Comparison of ENCODE assay signal across 9 cellular contexts in genomic region chr14:99389171-99389826, GRCh38.
DNase-seq lines count a peak whose midpoint lies in the region; ATAC-seq and TF ChIP-seq lines count a peak whose summit lies in the region.
"Had no signal": no experiment of that assay in that cellular context is flagged by ENCODE, and none has a peak within 500 bp of the region (broad histone marks: within the 10 kb centered on the region; RNA-seq: fewer than 3 reads in every experiment).

No MANE protein-coding gene starts in this region.

- RAD21 ChIA-PET in HCT116 (lab: Charles Lee; ENCODE audit: low non-redundant PET in 1 of 2, low total read pairs in 2 of 2, uncharacterized antibody in 2 of 2, unreplicated experiment in 2 of 2): interaction anchor here (0.7 to 1.0 kb wide), 3 partner anchors 20 to 115 kb away, joined by 3 to 4 read pairs (median 3); no protein-coding TSS in a partner anchor

- no peak overlapping the region for H3K27ac ChIP-seq in HCT116 (ENCODE audit: low read depth, low read length)
- no peak overlapping the region for H3K27ac ChIP-seq in SJSA1
- H3K27ac ChIP-seq in mammary epithelial cell (ENCODE audit: insufficient read depth, low read depth, low read length): no peak overlapping the region
- no peak overlapping the region for H3K27ac ChIP-seq in lower lobe of right lung
- H3K27ac ChIP-seq in thyroid gland: no peak overlapping the region
- H3K27ac ChIP-seq: PC-9 had no signal

- H3K9me3 ChIP-seq in HCT116 (ENCODE audit: control insufficient read depth in 1 of 2, insufficient read depth in 1 of 2, low read depth in 1 of 2, low read length in 2 of 2) (no peaks in the 10 kb centered on the region), SJSA1 (replicated peaks) (no peaks in the 10 kb centered on the region), mammary epithelial cell (replicated peaks; ENCODE audit: insufficient read depth, low read length) (no peaks in the 10 kb centered on the region), lower lobe of right lung (no peaks in the 10 kb centered on the region), thyroid gland (no peaks in the 10 kb centered on the region)

- WGBS in mammary epithelial cell (ENCODE audit: low coverage, missing lambda C conversion rate): 22% methylated on average over 18 of the region's 24 CpGs
- 18 to 19% methylated on average over 21 to 24 of the region's 24 CpGs for WGBS in thyroid gland, 2 donors

- H3K4me1 ChIP-seq in HCT116 (ENCODE audit: control insufficient read depth in 1 of 2, insufficient read depth in 2 of 2, low read length in 2 of 2): peaks cover 0 to 5% of the 10 kb centered on the region in 2 experiments; a peak in 1 of 4 replicates
- H3K4me1 ChIP-seq in SJSA1 (replicated peaks): peaks cover 6% of the 10 kb centered on the region
- no peaks in the 10 kb centered on the region for H3K4me1 ChIP-seq in mammary epithelial cell (ENCODE audit: insufficient read depth, low read length)
- peaks cover 4% of the 10 kb centered on the region for H3K4me1 ChIP-seq in lower lobe of right lung
- H3K4me1 ChIP-seq in thyroid gland: no peaks in the 10 kb centered on the region

- BruUV-seq in HCT116 (replicated peaks; lab: Mats Ljungman, UMichigan) (no TSS peak), mammary epithelial cell (replicated peaks; lab: Mats Ljungman, UMichigan) (no TSS peak)

- CTCF ChIA-PET in HCT116 (lab: Charles Lee): interaction anchor here (0.6 to 4.3 kb wide), 15 partner anchors 9 to 91 kb away, joined by 3 to 53 read pairs (median 5); partner anchors contain the start of gene SETD3
- CTCF ChIA-PET in mammary epithelial cell (lab: Charles Lee; ENCODE audit: low non-redundant PET): interaction anchor here (0.6 to 1.0 kb wide), 5 partner anchors 18 to 1471 kb away, joined by 3 to 9 read pairs (median 5); no protein-coding TSS in a partner anchor

- H3K4me3 ChIP-seq in HCT116 (replicated peaks in 1 of 2; ENCODE audit: low read depth in 1 of 2, low read length in 2 of 2): no peak overlapping the region
- H3K4me3 ChIP-seq in SJSA1: no peak overlapping the region
- H3K4me3 ChIP-seq in mammary epithelial cell (replicated peaks in 1 of 3; ENCODE audit: insufficient read depth in 1 of 3, low read depth in 2 of 3, low read length in 3 of 3): no peak overlapping the region
- H3K4me3 ChIP-seq in lower lobe of right lung: no peak overlapping the region
- no peak overlapping the region for H3K4me3 ChIP-seq in thyroid gland (replicated peaks in 1 of 3)
- H3K4me3 ChIP-seq: PC-9 had no signal

- TF ChIP-seq RAD21 in HCT116 (IDR thresholded peaks at IDR 0.05; ENCODE audit: low read depth): peak; percentile 71

- H4K20me1 ChIP-seq in HCT116 (ENCODE audit: insufficient read depth) (no peaks in the 10 kb centered on the region), mammary epithelial cell (ENCODE audit: insufficient read depth, low read length) (no peaks in the 10 kb centered on the region)

- H3K27me3 ChIP-seq in HCT116 (ENCODE audit: insufficient read depth, low read length): 0 out of 2 replicates have a peak, but pooled peaks cover 3% of the 10 kb centered on the region
- H3K27me3 ChIP-seq in SJSA1 (replicated peaks): no peaks in the 10 kb centered on the region; the same call in 1 of the 2 replicates
- H3K27me3 ChIP-seq in mammary epithelial cell (ENCODE audit: insufficient read depth, low read length): peaks cover 3% of the 10 kb centered on the region
- H3K27me3 ChIP-seq in lower lobe of right lung (ENCODE audit: low read depth): peaks cover 13% of the 10 kb centered on the region
- H3K27me3 ChIP-seq in thyroid gland: no peaks in the 10 kb centered on the region

- H3K9ac ChIP-seq in HCT116 (ENCODE audit: low read length): no peak overlapping the region
- H3K9ac ChIP-seq in mammary epithelial cell (ENCODE audit: insufficient read depth, low read length): no peak overlapping the region

- H3K79me2 ChIP-seq in HCT116 (ENCODE audit: insufficient read depth, low read length) (no peaks in the 10 kb centered on the region), mammary epithelial cell (ENCODE audit: insufficient read depth, low read length) (no peaks in the 10 kb centered on the region)

- intact Hi-C loops in HCT116 (cut with micrococcal nuclease): no loop called here
- intact Hi-C loops in mammary epithelial cell (cut with micrococcal nuclease): loop anchor here (1.0 to 5.0 kb wide), 4 partner anchors 26 to 496 kb away; no protein-coding TSS in a partner anchor
- intact Hi-C loops in lower lobe of right lung (cut with DNase I): no loop called here
- intact Hi-C loops in thyroid gland (cut with DNase I): no loop called here

- H3K9me2 ChIP-seq in HCT116 (ENCODE audit: insufficient read depth): no peaks in the 10 kb centered on the region

- in situ Hi-C loops in mammary epithelial cell (cut with MboI; ENCODE audit: low sequenced_read_pairs in 2 of 2): no loop called here

- ATAC-seq in HCT116 (peak; percentile 90), lower lobe of right lung (peak; percentile 73 to 76)

- H2AFZ ChIP-seq in HCT116 (ENCODE audit: low read depth, low read length, poor library complexity, severe bottlenecking): no peak overlapping the region
- peak overlapping the region; percentile 33 for H2AFZ ChIP-seq in mammary epithelial cell (ENCODE audit: low read depth, low read length)
- H2AFZ ChIP-seq: PC-9 had no signal

- peak overlapping the region; percentile 56 for H3K4me2 ChIP-seq in HCT116 (ENCODE audit: low read length)
- peak overlapping the region; percentile 35 for H3K4me2 ChIP-seq in mammary epithelial cell (ENCODE audit: insufficient read depth, low read depth, low read length)
- H3K4me2 ChIP-seq: PC-9 had no signal

- TF ChIP-seq CTCF in HCT116 (IDR thresholded peaks at IDR 0.05 in 2 of 3, conservative IDR thresholded peaks at IDR 0.05 in 1 of 3; ENCODE audit: borderline replicate concordance in 1 of 3, insufficient read depth in 1 of 3, low read depth in 2 of 3, low read length in 2 of 3) (peak; percentile 69 to 97 (median 93)), mammary epithelial cell (conservative IDR thresholded peaks at IDR 0.05 in 1 of 2, IDR thresholded peaks at IDR 0.05 in 1 of 2; ENCODE audit: extremely low read depth in 1 of 2, insufficient read depth in 1 of 2, low read depth in 1 of 2, low read length in 2 of 2) (peak; percentile 56 to 81), lower lobe of right lung (IDR thresholded peaks at IDR 0.05) (peak; percentile 80), thyroid gland (IDR thresholded peaks at IDR 0.05) (peak in 5 of 6 experiments; percentile 26 to 60 (median 49))

- DNase-seq in Daoy (ENCODE audit: low read depth) (peak; percentile 64), HCT116 (ENCODE audit: low read depth, low spot score) (peak; percentile 16), SJSA1 (ENCODE audit: low read depth in 1 of 2, low spot score in 2 of 2) (peak; percentile 40 to 62), mammary epithelial cell (peak; percentile 21), lower lobe of right lung (peak; percentile 67), thyroid gland (peak; percentile 18 to 56), epidermal melanocyte (ENCODE audit: insufficient read length, low spot score) (no peak), middle frontal gyrus (ENCODE audit: extremely low spot score, low spot score) (no peak)

- POLR2A ChIA-PET in HCT116 (lab: Charles Lee): no interaction called here

- dilution Hi-C loops in mammary epithelial cell (cut with HindIII; ENCODE audit: low sequenced_read_pairs): no loop called here

- H3K36me3 ChIP-seq in HCT116 (ENCODE audit: control insufficient read depth in 1 of 2, insufficient read depth in 2 of 2, low read length in 2 of 2) (no peaks in the 10 kb centered on the region), SJSA1 (no peaks in the 10 kb centered on the region), mammary epithelial cell (ENCODE audit: insufficient read depth, low read length) (peaks cover 4% of the 10 kb centered on the region), lower lobe of right lung (peaks cover 3% of the 10 kb centered on the region), thyroid gland (no peaks in the 10 kb centered on the region)

- TF ChIP-seq POLR2A in HCT116 (IDR thresholded peaks at IDR 0.05; ENCODE audit: borderline replicate concordance, extremely low read depth, insufficient read depth, insufficient read length) (no peak), thyroid gland (IDR thresholded peaks at IDR 0.05) (no peak)

TF ChIP-seq in HCT116, 20 proteins besides CTCF, POLR2A, EP300 and RAD21 (continues in another document):
- TF ChIP-seq ZFX (IDR thresholded peaks at IDR 0.05) (no peak), SRF (IDR thresholded peaks at IDR 0.05; ENCODE audit: low read depth) (no peak), CEBPB (IDR thresholded peaks at IDR 0.05; ENCODE audit: low read depth) (no peak), TCF7L2 (IDR thresholded peaks at IDR 0.05; ENCODE audit: borderline replicate concordance, extremely low read depth, insufficient read depth, insufficient read length) (no peak), CBX3 (IDR thresholded peaks at IDR 0.05; ENCODE audit: low read depth) (no peak), EZH2 (IDR thresholded peaks at IDR 0.05) (no peak), ZBTB33 (IDR thresholded peaks at IDR 0.05; ENCODE audit: extremely low read depth, insufficient replicate concordance, low read length) (no peak), SIN3A (IDR thresholded peaks at IDR 0.05; ENCODE audit: low read depth) (no peak)

Comparison
In these comparisons a context has a peak if more than half of its experiments do, and no peak if none do; other contexts are left out.
1. DNase-seq: peak in Daoy (single experiment), HCT116 (single experiment), SJSA1 (2 of 2), mammary epithelial cell (single experiment), lower lobe of right lung (single experiment) and thyroid gland (2 of 2); none in epidermal melanocyte (single experiment) and middle frontal gyrus (single experiment).
2. Peak in every context shown above with its lines, with median percentiles within 50 percentile points of each other: CTCF ChIP-seq.